In genomic region chr11:66409226-66409625, GRCh38 we compare ENCODE assay signal across 1 cellular context.
TF ChIP-seq lines count a peak whose summit lies in the region.

No MANE protein-coding gene starts in this region.

TF ChIP-seq in GM12878, 131 proteins besides CTCF, POLR2A, EP300 and RAD21:
- TF ChIP-seq EZH2 (IDR thresholded peaks at IDR 0.05; ENCODE audit: borderline replicate concordance, control insufficient read depth, low read depth, low read length) = no peak
TF ChIP-seq in GM12878: peak in this region for 0.
